8 cellular contexts compared by ENCODE assay signal in genomic region chr6:33147807-33148666, GRCh38. TPM values are rescaled to one million over a fixed set of nuclear protein-coding genes. Genes with fewer than 3 reads are reported as not detected.
DNase-seq lines count a peak whose midpoint lies in the region; ATAC-seq, FAIRE-seq and TF ChIP-seq lines count a peak whose summit lies in the region.

No MANE protein-coding gene starts in this region.

- peaks cover 13% of the 10 kb centered on the region for H3K27me3 Mint-ChIP-seq in activated naive CD8-positive, alpha-beta T cell treated with anti-CD3 and anti-CD28 coated beads, Interleukin-2, amount 50 U/mL, for 24 hours

- DNase-seq in EL (peak; percentile 49), LHCN-M2 (ENCODE audit: low read depth) (peak; percentile 77), adrenal gland (peak in 5 of 7 donors; percentile 22 to 63 (median 47)), urothelium cell line (ENCODE audit: low spot score) (peak; percentile 48)
- no peak for DNase-seq in stimulated activated CD4-positive, alpha-beta T cell treated with anti-CD3 and anti-CD28 coated beads, Interleukin-15, amount 100 ng/mL, for 24 hours
- DNase-seq in activated naive CD8-positive, alpha-beta T cell treated with anti-CD3 and anti-CD28 coated beads, Interleukin-2, amount 50 U/mL, for 24 hours = no peak

- TF ChIP-seq POLR2A in adrenal gland (IDR thresholded peaks at IDR 0.05) = no peak

- intact Hi-C loops in adrenal gland (cut with DNase I) = loop anchor here in 1 of 2 donors (10.0 kb wide), 1 partner anchor 133 kb away; no protein-coding TSS in a partner anchor

- H3K9me3 Mint-ChIP-seq in activated naive CD8-positive, alpha-beta T cell treated with anti-CD3 and anti-CD28 coated beads, Interleukin-2, amount 50 U/mL, for 24 hours = peaks cover 13% of the 10 kb centered on the region

- peaks cover 6% of the 10 kb centered on the region for H3K27me3 ChIP-seq in adrenal gland

- H3K27ac Mint-ChIP-seq in activated naive CD8-positive, alpha-beta T cell treated with anti-CD3 and anti-CD28 coated beads, Interleukin-2, amount 50 U/mL, for 24 hours = no peak overlapping the region

- FAIRE-seq in islet of Langerhans (lab: Jason Lieb, UNC) = peak; percentile 99
- no peak for FAIRE-seq in urothelium cell line (lab: Jason Lieb, UNC)

- no peaks in the 10 kb centered on the region for H3K36me3 ChIP-seq in adrenal gland (replicated peaks in 1 of 2)

- H3K4me1 Mint-ChIP-seq in activated naive CD8-positive, alpha-beta T cell treated with anti-CD3 and anti-CD28 coated beads, Interleukin-2, amount 50 U/mL, for 24 hours = peaks cover 5% of the 10 kb centered on the region

- peak; percentile 73 to 84 (median 78) for TF ChIP-seq CTCF in adrenal gland (IDR thresholded peaks at IDR 0.05)

- no peaks in the 10 kb centered on the region for H3K9me3 ChIP-seq in adrenal gland (replicated peaks in 1 of 3)

- H3K4me3 Mint-ChIP-seq in activated naive CD8-positive, alpha-beta T cell treated with anti-CD3 and anti-CD28 coated beads, Interleukin-2, amount 50 U/mL, for 24 hours = no peak overlapping the region

- no peak overlapping the region for H3K27ac ChIP-seq in adrenal gland

- WGBS in adrenal gland, 4 donors = 43 to 47% (median 46%) methylated on average over 8 of the region's 8 CpGs

- no peaks in the 10 kb centered on the region for H3K4me1 ChIP-seq in adrenal gland (replicated peaks in 1 of 2)

- ATAC-seq in activated naive CD8-positive, alpha-beta T cell treated with anti-CD3 and anti-CD28 coated beads, Interleukin-2, amount 50 U/mL, for 24 hours = no peak
- no peak for ATAC-seq in GM21447 (IDR thresholded peaks at IDR 0.05; ENCODE audit: unreplicated experiment)

- no peaks in the 10 kb centered on the region for H3K36me3 Mint-ChIP-seq in activated naive CD8-positive, alpha-beta T cell treated with anti-CD3 and anti-CD28 coated beads, Interleukin-2, amount 50 U/mL, for 24 hours (ENCODE audit: low read depth)

- H3K4me3 ChIP-seq in adrenal gland = no peak overlapping the region

RNA-seq across cellular contexts. Expression of gene COL11A2, which starts 44.2 kb away (rescaled TPM):
- total RNA-seq in LHCN-M2 (2014; rRNA removed) (0.96 and 1.1 TPM in 2 replicates), adrenal gland (1 to 10 TPM in 1 of 8 donors, under 1 TPM in 7; 0.11 to 1.9 (median 0.39) TPM)
- 0.96 TPM for polyA plus RNA-seq in LHCN-M2 (2012)
- polyA plus RNA-seq in adrenal gland = 1 to 10 TPM in 2 of 3 donors, under 1 TPM in 1; 0.05 to 7.2 (median 1.7) TPM

RNA-seq across cellular contexts. Expression of gene RXRB, which starts 52.4 kb away (rescaled TPM):
- 17.4 and 23.0 TPM in 2 replicates for total RNA-seq in LHCN-M2 (2014; rRNA removed)
- 26.9 TPM for polyA plus RNA-seq in LHCN-M2 (2012)
- total RNA-seq in adrenal gland = 10 to 100 TPM; 15.8 to 63.8 (median 33.2) TPM
- 10 to 100 TPM; 24.0 to 75.9 (median 64.2) TPM for polyA plus RNA-seq in adrenal gland

RNA-seq across cellular contexts. Expression of gene SLC39A7, which starts 52.6 kb away (rescaled TPM):
- 91.9 and 104 TPM in 2 replicates for total RNA-seq in LHCN-M2 (2014; rRNA removed)
- polyA plus RNA-seq in LHCN-M2 (2012) = 148 TPM
- total RNA-seq in adrenal gland = 100 to 1,000 TPM in 6 of 8 donors, 10 to 100 TPM in 2; 91.6 to 239 (median 124) TPM
- 100 to 1,000 TPM in 1 of 3 donors, 10 to 100 TPM in 2; 44.4 to 200 (median 53.3) TPM for polyA plus RNA-seq in adrenal gland

RNA-seq across cellular contexts. Expression of gene HSD17B8, which starts 56.4 kb away (rescaled TPM):
- total RNA-seq in LHCN-M2 (2014; rRNA removed) (7.9 and 9.1 TPM in 2 replicates), adrenal gland (10 to 100 TPM; 13.4 to 96.3 (median 43.7) TPM)
- 6.5 TPM for polyA plus RNA-seq in LHCN-M2 (2012)
- 10 to 100 TPM; 18.9 to 24.7 (median 22.8) TPM for polyA plus RNA-seq in adrenal gland

Comparison
In these comparisons a context has a peak if more than half of its experiments do, and no peak if none do; other contexts are left out.
1. DNase-seq: peak in EL (single experiment), LHCN-M2 (single experiment), adrenal gland (5 of 7) and urothelium cell line (single experiment); none in stimulated activated CD4-positive, alpha-beta T cell treated with anti-CD3 and anti-CD28 coated beads, Interleukin-15, amount 100 ng/mL, for 24 hours (single experiment) and activated naive CD8-positive, alpha-beta T cell treated with anti-CD3 and anti-CD28 coated beads, Interleukin-2, amount 50 U/mL, for 24 hours (single experiment).